ENCODE assay signal across 18 cellular contexts in the genomic region with DNA sequence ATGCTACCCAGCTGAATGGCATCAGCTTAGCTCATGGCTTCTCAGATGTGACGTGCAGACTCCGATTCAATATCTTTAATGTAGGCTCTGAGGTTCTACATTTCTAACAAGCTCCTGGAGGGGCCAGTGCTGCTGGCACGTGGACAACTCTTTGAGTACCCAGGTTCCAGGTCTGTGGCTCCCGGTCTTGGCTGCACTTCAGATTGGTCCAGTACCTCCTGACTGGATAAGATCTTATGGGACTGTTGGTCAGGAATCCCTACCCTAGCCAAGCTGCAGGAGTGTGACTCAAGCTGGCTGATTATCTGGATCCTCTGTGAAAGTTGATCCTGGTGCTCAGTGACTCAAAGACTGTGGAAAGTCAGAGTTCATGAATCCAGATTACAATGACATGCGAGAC.
DNase-seq lines count a peak whose midpoint lies in the region; ATAC-seq, FAIRE-seq and TF ChIP-seq lines count a peak whose summit lies in the region.
"Had no signal": no experiment of that assay in that cellular context is flagged by ENCODE, and none has a peak within 500 bp of the region (broad histone marks: within the 10 kb centered on the region; RNA-seq: fewer than 3 reads in every experiment).

No MANE protein-coding gene starts in this region.

- TF ChIP-seq CTCF in fibroblast of mammary gland (conservative IDR thresholded peaks at IDR 0.05; ENCODE audit: control insufficient read depth, insufficient read depth, low read depth, low read length), result no peak

- TF ChIP-seq POLR2A in H54 (IDR thresholded peaks at IDR 0.05; ENCODE audit: low read depth, low read length), result no peak

- H3K4me3 ChIP-seq in fibroblast of mammary gland (ENCODE audit: control insufficient read depth, low read depth, low read length), result no peak overlapping the region
- H3K4me3 ChIP-seq: neural progenitor cell, SJCRH30, tibial artery had no signal

- no peak for ATAC-seq in HG02678 (IDR thresholded peaks at IDR 0.05; ENCODE audit: unreplicated experiment)
- ATAC-seq: activated T-helper 17 cell treated with anti-CD3 and anti-CD28 coated beads, Interleukin-2, amount 50 U/mL, for 72 hours; stimulated activated naive B cell treated with anti-CD40 and anti-IgM and Interleukin-4, amounts not matched to agents 10 μg/mL and 1 μg/mL and 100 μg/mL, for 72 hours had no signal

- FAIRE-seq in H54 (lab: Jason Lieb, UNC), result no peak
- FAIRE-seq in RCC 7860 (lab: Jason Lieb, UNC), result peak; percentile 92
- FAIRE-seq in frontal cortex (lab: Jason Lieb, UNC), result no peak
- FAIRE-seq: kidney had no signal

- peak; percentile 27 for DNase-seq in H54 (ENCODE audit: insufficient read length, low spot score)
- DNase-seq in RCC 7860 (ENCODE audit: low spot score), result peak; percentile 88
- peak; percentile 14 for DNase-seq in fibroblast of mammary gland (ENCODE audit: low read depth)
- DNase-seq in stromal cell of bone marrow (ENCODE audit: low read depth), result peak; percentile 75
- DNase-seq in activated gamma-delta T cell treated with Interleukin-2 at 50 U/mL for 16 hours, result no peak
- no peak for DNase-seq in frontal cortex (ENCODE audit: low spot score in 2 of 2)
- no peak for DNase-seq in T-helper 9 cell
- DNase-seq: activated CD4-positive, CD25-positive, alpha-beta regulatory T cell treated with anti-CD3 and anti-CD28 coated beads, Interleukin-2, amount 50 U/mL, for 72 hours; effector CD8-positive, alpha-beta T cell; IMR-90; kidney; NCI-H1930; SJCRH30; stimulated activated naive B cell treated with anti-CD40 and anti-IgM and Interleukin-4, amounts not matched to agents 10 μg/mL and 1 μg/mL and 100 μg/mL, for 72 hours; tibial artery had no signal

Comparison
In these comparisons a context has a peak if more than half of its experiments do, and no peak if none do; other contexts are left out.
1. DNase-seq: peak in H54 (single experiment), RCC 7860 (single experiment), fibroblast of mammary gland (single experiment) and stromal cell of bone marrow (single experiment); none in activated gamma-delta T cell treated with Interleukin-2 at 50 U/mL for 16 hours (single experiment), frontal cortex (0 of 2) and T-helper 9 cell (single experiment).